24 cellular contexts compared by ENCODE assay signal in genomic region chr4:137082051-137082450, GRCh38.
"Had no signal": no experiment of that assay in that cellular context is flagged by ENCODE, and none has a peak within 500 bp of the region (broad histone marks: within the 10 kb centered on the region; RNA-seq: fewer than 3 reads in every experiment).

No MANE protein-coding gene starts in this region.

- H3K36me3 ChIP-seq: esophagus muscularis mucosa, gastroesophageal sphincter, heart right ventricle, left lung, prostate gland, right atrium auricular region, sigmoid colon, spleen, tibial artery had no signal

- ATAC-seq: foreskin keratinocyte; gastroesophageal sphincter; heart right ventricle; left cardiac atrium; left lung; mucosa of descending colon; stimulated activated memory B cell treated with anti-CD40 and anti-IgM and Interleukin-4, amounts not matched to agents 10 μg/mL and 1 μg/mL and 100 μg/mL, for 72 hours; stimulated activated naive CD8-positive, alpha-beta T cell treated with anti-CD3 and anti-CD28 coated beads, Interleukin-15, Interleukin-2, amounts not matched to agents 100 U/mL and 50 U/mL, for 24 hours had no signal

- H3K4me3 ChIP-seq: dorsolateral prefrontal cortex, esophagus muscularis mucosa, gastroesophageal sphincter, heart right ventricle, left lung, mucosa of descending colon, prostate gland, right atrium auricular region, sigmoid colon, spleen, testis, tibial artery had no signal

- H3K27ac ChIP-seq: dorsolateral prefrontal cortex, epithelial cell of prostate, esophagus muscularis mucosa, foreskin keratinocyte, gastroesophageal sphincter, heart right ventricle, left lung, prostate gland, right atrium auricular region, sigmoid colon, spleen, testis had no signal

- DNase-seq: dorsolateral prefrontal cortex; effector CD4-positive, alpha-beta T cell; foreskin keratinocyte; heart right ventricle; hippocampal formation; left cardiac atrium; left lung; mesenchymal stem cell; mucosa of descending colon; naive B cell; nucleus accumbens; sigmoid colon; spleen; stimulated activated CD4-positive, alpha-beta T cell treated with anti-CD3 and anti-CD28 coated beads, Interleukin-4, amount 100 ng/mL, for 4 hours; stimulated activated naive CD8-positive, alpha-beta T cell treated with anti-CD3 and anti-CD28 coated beads, Interleukin-15, Interleukin-2, amounts not matched to agents 100 U/mL and 50 U/mL, for 24 hours; substantia nigra; testis; tibial artery had no signal

- H3K4me1 ChIP-seq: foreskin keratinocyte, gastroesophageal sphincter, heart right ventricle, left lung, prostate gland, right atrium auricular region, spleen, testis had no signal

- H3K27me3 ChIP-seq: esophagus muscularis mucosa, foreskin keratinocyte, gastroesophageal sphincter, heart right ventricle, left lung, right atrium auricular region, sigmoid colon, spleen, testis, tibial artery had no signal

- H3K9me3 ChIP-seq: esophagus muscularis mucosa, gastroesophageal sphincter, mucosa of descending colon, prostate gland, right atrium auricular region, sigmoid colon, testis, tibial artery had no signal
